8 cellular contexts compared by ENCODE assay signal in genomic region chr10:77412573-77413133, GRCh38.
DNase-seq lines count a peak whose midpoint lies in the region; ATAC-seq, FAIRE-seq and TF ChIP-seq lines count a peak whose summit lies in the region.
"Not testable (repeated sequence)": the region's sequence is repeated elsewhere in the genome, so short reads cannot be mapped to it uniquely, and the experiment has no call there.

No MANE protein-coding gene starts in this region.

- not testable (repeated sequence) for H3K4me2 ChIP-seq in trophoblast cell (ENCODE audit: low read length)

- H3K27ac ChIP-seq in WERI-Rb-1 (peak overlapping the region; percentile 69), coronary artery (peak overlapping the region; percentile 8 to 96), tibial artery (peak overlapping the region; percentile 93 to 94)
- not testable (repeated sequence) for H3K27ac ChIP-seq in trophoblast cell (ENCODE audit: low read depth, low read length)

- H3K79me2 ChIP-seq in trophoblast cell (ENCODE audit: control insufficient read depth, insufficient read depth, low read length, poor library complexity): not testable (repeated sequence)

- not testable (repeated sequence) for H2BK120ac ChIP-seq in trophoblast cell (ENCODE audit: insufficient read depth, low read length, poor library complexity)

- peak; percentile 71 for ATAC-seq in HG02759 (IDR thresholded peaks at IDR 0.05; ENCODE audit: unreplicated experiment)
- ATAC-seq in HG03432 (IDR thresholded peaks at IDR 0.05; ENCODE audit: unreplicated experiment): peak; percentile 49

- not testable (repeated sequence) for H2AFZ ChIP-seq in trophoblast cell (ENCODE audit: insufficient read depth, low read length, poor library complexity)

- intact Hi-C loops in tibial artery (cut with DNase I; ENCODE audit: low total_unique reads): not testable (repeated sequence)

- not testable (repeated sequence) for H2AK5ac ChIP-seq in trophoblast cell (ENCODE audit: low read length)

- H3K4ac ChIP-seq in trophoblast cell (ENCODE audit: low read depth, low read length): not testable (repeated sequence)

- H3K4me1 ChIP-seq in trophoblast cell (ENCODE audit: control insufficient read depth in 1 of 2, insufficient read depth in 2 of 2, low read length in 2 of 2) (peaks cover 10 to 25% of the 10 kb centered on the region in 2 experiments), tibial artery (peaks cover 0 to 93% (median 75%) of the 10 kb centered on the region in 4 donors)

- H3K9ac ChIP-seq in trophoblast cell (ENCODE audit: low read length): not testable (repeated sequence)

- not testable (repeated sequence) for H4K12ac ChIP-seq in trophoblast cell (ENCODE audit: low read depth, low read length)

- not testable (repeated sequence) for H2BK5ac ChIP-seq in trophoblast cell (ENCODE audit: low read depth, low read length, poor library complexity)

- H3K79me1 ChIP-seq in trophoblast cell (ENCODE audit: low read length): not testable (repeated sequence)

- no CpG with 5 or more reads among the region's 8 CpGs for WGBS in trophoblast cell (ENCODE audit: extremely low coverage, insufficient coverage, insufficient read length)

- not testable (repeated sequence) for H4K91ac ChIP-seq in trophoblast cell (ENCODE audit: low read depth, low read length)

- not testable (repeated sequence) for H2BK12ac ChIP-seq in trophoblast cell (ENCODE audit: low read length)

- FAIRE-seq in GM12892 (lab: Jason Lieb, UNC): peak; percentile 70

- not testable (repeated sequence) for H3K23ac ChIP-seq in trophoblast cell (ENCODE audit: low read length)

- not testable (repeated sequence) for DNase-seq in GM12892 (ENCODE audit: insufficient read length); WERI-Rb-1; coronary artery (ENCODE audit: low spot score); tibial artery
- DNase-seq in H7 (peak; percentile 33), trophoblast cell (peak; percentile 16 to 52)

- TF ChIP-seq CTCF in WERI-Rb-1 (IDR thresholded peaks at IDR 0.05; ENCODE audit: low read depth, low read length); coronary artery (IDR thresholded peaks at IDR 0.05); tibial artery (IDR thresholded peaks at IDR 0.05): not testable (repeated sequence)

- not testable (repeated sequence) for H3K18ac ChIP-seq in trophoblast cell (ENCODE audit: low read length)

- H3K27me3 ChIP-seq in H7 (ENCODE audit: control insufficient read depth, insufficient read depth, low read length); WERI-Rb-1 (ENCODE audit: insufficient read depth, low read depth, severe bottlenecking); trophoblast cell (ENCODE audit: insufficient read depth, low read length); tibial artery: not testable (repeated sequence)

- H3K14ac ChIP-seq in trophoblast cell (ENCODE audit: low read length): not testable (repeated sequence)

- peak; percentile 4; the same call in 1 of the 2 replicates for TF ChIP-seq POLR2A in GM12892 (IDR thresholded peaks at IDR 0.05; ENCODE audit: low read depth, low read length)

- not testable (repeated sequence) for H3K4me3 ChIP-seq in H7 (ENCODE audit: insufficient read depth, low read depth, low read length); WERI-Rb-1 (ENCODE audit: low read depth, low read length); coronary artery; trophoblast cell (ENCODE audit: low read depth, low read length); tibial artery

- H4K8ac ChIP-seq in trophoblast cell (ENCODE audit: low read depth, low read length): not testable (repeated sequence)

- H3K36me3 ChIP-seq in H7 (replicated peaks; ENCODE audit: control insufficient read depth, insufficient read depth, low read length); WERI-Rb-1; trophoblast cell (ENCODE audit: control insufficient read depth in 1 of 2, insufficient read depth in 2 of 2, low read length in 2 of 2); tibial artery: not testable (repeated sequence)

- H3K9me3 ChIP-seq in WERI-Rb-1 (ENCODE audit: severe bottlenecking); trophoblast cell (ENCODE audit: insufficient read depth, low read depth, low read length); tibial artery: not testable (repeated sequence)
